ENCODE assay signal across 1 cellular context in the genomic region with DNA sequence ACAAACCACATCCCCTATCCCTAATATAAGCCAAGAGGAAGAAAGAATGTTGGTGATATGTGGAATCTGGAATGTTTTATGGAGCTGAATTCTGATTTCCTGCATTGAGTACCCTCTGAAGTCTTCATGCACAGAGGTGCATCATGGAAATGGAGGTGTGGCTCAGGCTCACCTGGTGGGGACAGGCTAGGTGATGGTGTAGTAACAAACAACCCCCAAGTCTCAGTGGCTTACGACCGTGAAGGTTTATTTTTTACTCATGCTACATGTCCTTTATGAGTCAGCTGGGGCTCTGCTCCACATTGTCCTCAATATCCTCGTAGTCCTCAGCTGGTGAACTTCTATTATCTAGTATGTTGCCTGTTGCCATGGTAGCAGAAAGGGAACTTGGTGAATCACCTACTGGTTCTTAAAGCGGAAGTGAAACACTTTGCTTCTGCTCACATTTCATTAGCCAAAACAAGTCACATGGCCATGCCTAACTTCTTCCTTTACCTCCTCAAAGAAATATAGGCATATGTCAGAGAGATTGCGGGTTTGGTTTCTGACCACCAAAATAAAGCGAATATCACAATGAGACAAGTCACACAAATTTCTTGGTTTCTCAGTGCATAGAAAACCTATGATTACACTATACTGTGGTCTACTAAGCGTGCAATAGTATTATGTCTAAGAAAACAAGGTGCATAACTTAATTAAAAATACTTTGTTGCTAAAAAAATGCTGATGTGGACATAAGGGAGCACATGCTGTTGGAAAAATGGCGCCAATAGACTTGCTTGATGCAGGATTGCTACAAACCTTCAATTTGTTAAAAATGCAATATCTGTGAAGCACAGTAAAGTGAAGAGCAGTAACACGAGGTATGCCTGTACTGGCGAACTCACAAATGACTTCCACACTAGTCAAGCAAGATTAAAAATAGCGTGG.
TF ChIP-seq lines count a peak whose summit lies in the region.

A gene with protein sequence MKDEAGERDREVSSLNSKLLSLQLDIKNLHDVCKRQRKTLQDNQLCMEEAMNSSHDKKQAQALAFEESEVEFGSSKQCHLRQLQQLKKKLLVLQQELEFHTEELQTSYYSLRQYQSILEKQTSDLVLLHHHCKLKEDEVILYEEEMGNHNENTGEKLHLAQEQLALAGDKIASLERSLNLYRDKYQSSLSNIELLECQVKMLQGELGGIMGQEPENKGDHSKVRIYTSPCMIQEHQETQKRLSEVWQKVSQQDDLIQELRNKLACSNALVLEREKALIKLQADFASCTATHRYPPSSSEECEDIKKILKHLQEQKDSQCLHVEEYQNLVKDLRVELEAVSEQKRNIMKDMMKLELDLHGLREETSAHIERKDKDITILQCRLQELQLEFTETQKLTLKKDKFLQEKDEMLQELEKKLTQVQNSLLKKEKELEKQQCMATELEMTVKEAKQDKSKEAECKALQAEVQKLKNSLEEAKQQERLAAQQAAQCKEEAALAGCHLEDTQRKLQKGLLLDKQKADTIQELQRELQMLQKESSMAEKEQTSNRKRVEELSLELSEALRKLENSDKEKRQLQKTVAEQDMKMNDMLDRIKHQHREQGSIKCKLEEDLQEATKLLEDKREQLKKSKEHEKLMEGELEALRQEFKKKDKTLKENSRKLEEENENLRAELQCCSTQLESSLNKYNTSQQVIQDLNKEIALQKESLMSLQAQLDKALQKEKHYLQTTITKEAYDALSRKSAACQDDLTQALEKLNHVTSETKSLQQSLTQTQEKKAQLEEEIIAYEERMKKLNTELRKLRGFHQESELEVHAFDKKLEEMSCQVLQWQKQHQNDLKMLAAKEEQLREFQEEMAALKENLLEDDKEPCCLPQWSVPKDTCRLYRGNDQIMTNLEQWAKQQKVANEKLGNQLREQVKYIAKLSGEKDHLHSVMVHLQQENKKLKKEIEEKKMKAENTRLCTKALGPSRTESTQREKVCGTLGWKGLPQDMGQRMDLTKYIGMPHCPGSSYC (minus strand): TSS at position 51 of the 930 bp plus-strand sequence. CDS start 947 bp downstream, outside the sequence.

TF ChIP-seq in GM12878, 131 proteins besides CTCF, POLR2A, EP300 and RAD21 (continued from another document and continues in another):
- TF ChIP-seq, protein P1, sequence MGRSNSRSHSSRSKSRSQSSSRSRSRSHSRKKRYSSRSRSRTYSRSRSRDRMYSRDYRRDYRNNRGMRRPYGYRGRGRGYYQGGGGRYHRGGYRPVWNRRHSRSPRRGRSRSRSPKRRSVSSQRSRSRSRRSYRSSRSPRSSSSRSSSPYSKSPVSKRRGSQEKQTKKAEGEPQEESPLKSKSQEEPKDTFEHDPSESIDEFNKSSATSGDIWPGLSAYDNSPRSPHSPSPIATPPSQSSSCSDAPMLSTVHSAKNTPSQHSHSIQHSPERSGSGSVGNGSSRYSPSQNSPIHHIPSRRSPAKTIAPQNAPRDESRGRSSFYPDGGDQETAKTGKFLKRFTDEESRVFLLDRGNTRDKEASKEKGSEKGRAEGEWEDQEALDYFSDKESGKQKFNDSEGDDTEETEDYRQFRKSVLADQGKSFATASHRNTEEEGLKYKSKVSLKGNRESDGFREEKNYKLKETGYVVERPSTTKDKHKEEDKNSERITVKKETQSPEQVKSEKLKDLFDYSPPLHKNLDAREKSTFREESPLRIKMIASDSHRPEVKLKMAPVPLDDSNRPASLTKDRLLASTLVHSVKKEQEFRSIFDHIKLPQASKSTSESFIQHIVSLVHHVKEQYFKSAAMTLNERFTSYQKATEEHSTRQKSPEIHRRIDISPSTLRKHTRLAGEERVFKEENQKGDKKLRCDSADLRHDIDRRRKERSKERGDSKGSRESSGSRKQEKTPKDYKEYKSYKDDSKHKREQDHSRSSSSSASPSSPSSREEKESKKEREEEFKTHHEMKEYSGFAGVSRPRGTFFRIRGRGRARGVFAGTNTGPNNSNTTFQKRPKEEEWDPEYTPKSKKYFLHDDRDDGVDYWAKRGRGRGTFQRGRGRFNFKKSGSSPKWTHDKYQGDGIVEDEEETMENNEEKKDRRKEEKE (IDR thresholded peaks at IDR 0.05) = no peak
- no peak for TF ChIP-seq SREBF1 (IDR thresholded peaks at IDR 0.05; ENCODE audit: low read length)
- TF ChIP-seq CREM (IDR thresholded peaks at IDR 0.05; ENCODE audit: low read depth) = peak; percentile 52; the same call in 1 of the 2 replicates
- no peak for TF ChIP-seq WRNIP1 (IDR thresholded peaks at IDR 0.05; ENCODE audit: borderline replicate concordance, low read depth, low read length)
- TF ChIP-seq STAT3 (IDR thresholded peaks at IDR 0.05; ENCODE audit: low read depth, low read length) = no peak
- no peak for TF ChIP-seq YBX1 (IDR thresholded peaks at IDR 0.05)
- no peak for TF ChIP-seq EZH2 (IDR thresholded peaks at IDR 0.05; ENCODE audit: borderline replicate concordance, control insufficient read depth, low read depth, low read length)
- TF ChIP-seq EED (IDR thresholded peaks at IDR 0.05; ENCODE audit: low read depth) = peak; percentile 47; the same call in 1 of the 2 replicates
- no peak for TF ChIP-seq SMC3 (IDR thresholded peaks at IDR 0.05; ENCODE audit: borderline replicate concordance, low read length)
- no peak for TF ChIP-seq PML (IDR thresholded peaks at IDR 0.05; ENCODE audit: low read length)
- no peak for TF ChIP-seq USF1 (IDR thresholded peaks at IDR 0.05; ENCODE audit: borderline replicate concordance, extremely low read length, insufficient read depth, low read depth, low read length)
- TF ChIP-seq ATF7 (IDR thresholded peaks at IDR 0.05; ENCODE audit: low read depth) = peak; percentile 85
- TF ChIP-seq DPF2 (IDR thresholded peaks at IDR 0.05) = peak; percentile 73; the same call in 1 of the 2 replicates
- no peak for TF ChIP-seq CEBPB (IDR thresholded peaks at IDR 0.05; ENCODE audit: borderline replicate concordance in 1 of 2, low read depth in 2 of 2, low read length in 2 of 2)
- TF ChIP-seq BHLHE40 (IDR thresholded peaks at IDR 0.05; ENCODE audit: borderline replicate concordance in 1 of 2, low read depth in 2 of 2, low read length in 1 of 2) = peak; percentile 44 to 69; a peak in 2 of 4 replicates
- no peak for TF ChIP-seq NKRF (conservative IDR thresholded peaks at IDR 0.05)
- no peak for TF ChIP-seq RCOR1 (conservative IDR thresholded peaks at IDR 0.05; ENCODE audit: low read depth, low read length)
- TF ChIP-seq IKZF1 (conservative IDR thresholded peaks at IDR 0.05) = peak; percentile 56
- TF ChIP-seq ZNF384 (IDR thresholded peaks at IDR 0.05; ENCODE audit: borderline replicate concordance, low read depth, low read length) = no peak
- TF ChIP-seq MEF2B (IDR thresholded peaks at IDR 0.05; ENCODE audit: partially characterized antibody, poor library complexity, severe bottlenecking) = peak; percentile 64
- TF ChIP-seq RUNX3 (IDR thresholded peaks at IDR 0.05; ENCODE audit: low read length) = peak; percentile 85
- TF ChIP-seq, protein P2, sequence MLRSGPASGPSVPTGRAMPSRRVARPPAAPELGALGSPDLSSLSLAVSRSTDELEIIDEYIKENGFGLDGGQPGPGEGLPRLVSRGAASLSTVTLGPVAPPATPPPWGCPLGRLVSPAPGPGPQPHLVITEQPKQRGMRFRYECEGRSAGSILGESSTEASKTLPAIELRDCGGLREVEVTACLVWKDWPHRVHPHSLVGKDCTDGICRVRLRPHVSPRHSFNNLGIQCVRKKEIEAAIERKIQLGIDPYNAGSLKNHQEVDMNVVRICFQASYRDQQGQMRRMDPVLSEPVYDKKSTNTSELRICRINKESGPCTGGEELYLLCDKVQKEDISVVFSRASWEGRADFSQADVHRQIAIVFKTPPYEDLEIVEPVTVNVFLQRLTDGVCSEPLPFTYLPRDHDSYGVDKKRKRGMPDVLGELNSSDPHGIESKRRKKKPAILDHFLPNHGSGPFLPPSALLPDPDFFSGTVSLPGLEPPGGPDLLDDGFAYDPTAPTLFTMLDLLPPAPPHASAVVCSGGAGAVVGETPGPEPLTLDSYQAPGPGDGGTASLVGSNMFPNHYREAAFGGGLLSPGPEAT (IDR thresholded peaks at IDR 0.05; ENCODE audit: low read depth) = peak; percentile 43; the same call in 1 of the 2 replicates
- TF ChIP-seq RAD51 (IDR thresholded peaks at IDR 0.05) = peak; percentile 95
- TF ChIP-seq ZNF24 (IDR thresholded peaks at IDR 0.05) = no peak
- peak; percentile 92 for TF ChIP-seq IRF4 (IDR thresholded peaks at IDR 0.05; ENCODE audit: low read depth, low read length)
- no peak for TF ChIP-seq E4F1 (IDR thresholded peaks at IDR 0.05; ENCODE audit: borderline replicate concordance, partially characterized antibody)
- peak; percentile 75 for TF ChIP-seq MTA2 (IDR thresholded peaks at IDR 0.05; ENCODE audit: low read depth)
- peak; percentile 61 for TF ChIP-seq RFX5 (IDR thresholded peaks at IDR 0.05; ENCODE audit: low read depth, low read length)
- no peak for TF ChIP-seq SP1 (IDR thresholded peaks at IDR 0.05; ENCODE audit: low read depth, low read length)
- TF ChIP-seq TCF3 (IDR thresholded peaks at IDR 0.05; ENCODE audit: borderline replicate concordance, insufficient read depth, low read depth, low read length) = 0 out of 2 replicates have a peak, but pooled peaks have one; percentile 46
- TF ChIP-seq ZNF274 (IDR thresholded peaks at IDR 0.05; ENCODE audit: insufficient read depth, insufficient read length) = no peak
- TF ChIP-seq ZBTB4 (CRISPR knock-in tag; IDR thresholded peaks at IDR 0.05) = no peak
